ENCODE assay signal across 14 cellular contexts in genomic region chr21:41559658-41560599, GRCh38. TPM values are rescaled to one million over a fixed set of nuclear protein-coding genes. Genes with fewer than 3 reads are reported as not detected.
DNase-seq lines count a peak whose midpoint lies in the region; ATAC-seq, FAIRE-seq and TF ChIP-seq lines count a peak whose summit lies in the region.
"Had no signal": no experiment of that assay in that cellular context is flagged by ENCODE, and none has a peak within 500 bp of the region (broad histone marks: within the 10 kb centered on the region; RNA-seq: fewer than 3 reads in every experiment).

No MANE protein-coding gene starts in this region.

- DNase-seq in BJ (ENCODE audit: low read depth), result peak; percentile 59
- no peak for DNase-seq in Peyer's patch
- no peak for DNase-seq in keratinocyte (ENCODE audit: low read depth, low spot score)
- DNase-seq in SK-N-SH, result no peak
- DNase-seq in mesenteric fat pad (ENCODE audit: low spot score), result no peak
- DNase-seq in HUDEP-2 (lab: John Stamatoyannopoulos, UW; ENCODE audit: unreplicated experiment in 76 of 76), result no peak
- DNase-seq: amniotic stem cell; HCEC 1CT; NCI-H1105 treated with DMSO at 0.1 percent for 48 hours; stimulated activated CD4-positive, alpha-beta T cell treated with anti-CD3 and anti-CD28 coated beads, Interleukin-2, amount 100 ng/mL, for 48 hours had no signal

- H4K20me1 ChIP-seq in keratinocyte (ENCODE audit: control insufficient read depth, extremely low read depth, insufficient read depth, low read length) (no peaks in the 10 kb centered on the region), SK-N-SH (ENCODE audit: insufficient read depth) (no peaks in the 10 kb centered on the region)

- WGBS in SK-N-SH (ENCODE audit: low lambda C conversion rate), result 40% methylated on average over 14 of the region's 14 CpGs

- TF ChIP-seq CTCF in BJ (IDR thresholded peaks at IDR 0.05; ENCODE audit: insufficient read depth, low read depth, low read length), result no peak
- TF ChIP-seq CTCF in Peyer's patch (IDR thresholded peaks at IDR 0.05), result no peak
- no peak for TF ChIP-seq CTCF in keratinocyte (optimal IDR thresholded peaks at IDR 0.05 in 1 of 3, IDR thresholded peaks at IDR 0.05 in 1 of 3, conservative IDR thresholded peaks at IDR 0.05 in 1 of 3; ENCODE audit: extremely low read depth in 1 of 3, insufficient read depth in 2 of 3, low read length in 3 of 3)
- TF ChIP-seq CTCF in SK-N-SH (IDR thresholded peaks at IDR 0.05), result no peak

- no peak for FAIRE-seq in keratinocyte (lab: Jason Lieb, UNC)

- no peaks in the 10 kb centered on the region for H3F3A ChIP-seq in SK-N-SH (replicated peaks; ENCODE audit: insufficient read depth)

- H3K4me2 ChIP-seq in keratinocyte (ENCODE audit: control insufficient read depth, extremely low read depth, insufficient read depth, low read depth, low read length) (peak overlapping the region; percentile 40), SK-N-SH (no peak overlapping the region)
- H3K4me2 ChIP-seq: neural progenitor cell had no signal

- no peaks in the 10 kb centered on the region for H3K9me1 ChIP-seq in keratinocyte (ENCODE audit: control insufficient read depth, extremely low read depth, insufficient read depth, low read length)

- POLR2A ChIA-PET in BJ (lab: Charles Lee), result no interaction called here
- POLR2A ChIA-PET in SK-N-SH (lab: Yijun Ruan, JAX), result no interaction called here

- ATAC-seq in GM18868 (IDR thresholded peaks at IDR 0.05; ENCODE audit: unreplicated experiment), result peak; percentile 63
- ATAC-seq in esophagus mucosa, result no peak

- H3K27ac ChIP-seq in Peyer's patch, result peak overlapping the region in 3 of 4 donors; percentile 72 to 89 (median 88)
- H3K27ac ChIP-seq in keratinocyte (ENCODE audit: control insufficient read depth, insufficient read depth, low read length), result no peak overlapping the region
- H3K27ac ChIP-seq in SK-N-SH (ENCODE audit: low read depth in 2 of 2, low read length in 1 of 2), result no peak overlapping the region
- H3K27ac ChIP-seq: neural progenitor cell had no signal

- H3K79me2 ChIP-seq in keratinocyte (ENCODE audit: control insufficient read depth, insufficient read depth, low read length) (no peaks in the 10 kb centered on the region), SK-N-SH (ENCODE audit: insufficient read depth) (no peaks in the 10 kb centered on the region)

- no peak for TF ChIP-seq RAD21 in SK-N-SH (IDR thresholded peaks at IDR 0.05; ENCODE audit: low read length)

- H3K9me2 ChIP-seq in SK-N-SH, result no peaks in the 10 kb centered on the region

- no peak for TF ChIP-seq POLR2A in Peyer's patch (IDR thresholded peaks at IDR 0.05)

- H3K4me1 ChIP-seq in Peyer's patch, result peaks cover 0 to 40% (median 0%) of the 10 kb centered on the region in 4 donors
- peaks cover 8% of the 10 kb centered on the region for H3K4me1 ChIP-seq in keratinocyte (ENCODE audit: control insufficient read depth, extremely low read depth, insufficient read depth, low read length)
- no peaks in the 10 kb centered on the region for H3K4me1 ChIP-seq in SK-N-SH (ENCODE audit: control insufficient read depth in 1 of 2, insufficient read depth in 2 of 2, low read depth in 1 of 2, low read length in 1 of 2)
- H3K4me1 ChIP-seq: neural progenitor cell had no signal

- no peak overlapping the region for H3K4me3 ChIP-seq in BJ (ENCODE audit: low read depth, low read length)
- H3K4me3 ChIP-seq in Peyer's patch, result no peak overlapping the region
- H3K4me3 ChIP-seq in keratinocyte (ENCODE audit: control insufficient read depth in 2 of 3, extremely low read depth in 1 of 3, insufficient read depth in 2 of 3, low read depth in 1 of 3, low read length in 3 of 3), result no peak overlapping the region
- H3K4me3 ChIP-seq in SK-N-SH (ENCODE audit: low read depth in 2 of 2, low read length in 1 of 2), result no peak overlapping the region
- H3K4me3 ChIP-seq: neural progenitor cell had no signal

- dilution Hi-C loops in keratinocyte (cut with MboI; ENCODE audit: extremely low pct_ligation_motif_present, low sequenced_read_pairs), result no loop called here

- peak overlapping the region; percentile 16 for H2AFZ ChIP-seq in keratinocyte (ENCODE audit: control insufficient read depth, low read length)
- H2AFZ ChIP-seq in SK-N-SH (ENCODE audit: low read depth), result no peak overlapping the region
- H2AFZ ChIP-seq: neural progenitor cell had no signal

- H3K36me3 ChIP-seq in BJ (ENCODE audit: control insufficient read depth, insufficient read depth, low read length) (no peaks in the 10 kb centered on the region), Peyer's patch (no peaks in the 10 kb centered on the region), keratinocyte (ENCODE audit: control insufficient read depth in 2 of 2, extremely low read depth in 1 of 2, insufficient read depth in 2 of 2, low read length in 2 of 2) (no peaks in the 10 kb centered on the region), SK-N-SH (replicated peaks in 1 of 2; ENCODE audit: control insufficient read depth in 1 of 2, insufficient read depth in 2 of 2, low read length in 1 of 2) (no peaks in the 10 kb centered on the region)
- H3K36me3 ChIP-seq: neural progenitor cell had no signal

- CTCF ChIA-PET in BJ (lab: Yijun Ruan, JAX), result interaction anchor here (1.1 to 1.5 kb wide), 3 partner anchors 14 to 276 kb away, joined by 3 to 5 read pairs (median 4); no protein-coding TSS in a partner anchor
- CTCF ChIA-PET in SK-N-SH (lab: Yijun Ruan, JAX), result no interaction called here

- no peaks in the 10 kb centered on the region for H3K9me3 ChIP-seq in Peyer's patch
- H3K9me3 ChIP-seq in keratinocyte (ENCODE audit: control insufficient read depth, low read depth, low read length), result no peaks in the 10 kb centered on the region
- H3K9me3 ChIP-seq in SK-N-SH, result no peaks in the 10 kb centered on the region

- peaks cover 2% of the 10 kb centered on the region for H3K27me3 ChIP-seq in BJ (ENCODE audit: control insufficient read depth, insufficient read depth, low read length)
- no peaks in the 10 kb centered on the region for H3K27me3 ChIP-seq in Peyer's patch
- H3K27me3 ChIP-seq in keratinocyte (ENCODE audit: control insufficient read depth, extremely low read depth, insufficient read depth, low read length), result peaks cover 11% of the 10 kb centered on the region
- peaks cover 7% of the 10 kb centered on the region; the same call in 1 of the 2 replicates for H3K27me3 ChIP-seq in SK-N-SH (ENCODE audit: insufficient read depth)
- H3K27me3 ChIP-seq: neural progenitor cell had no signal

- no peak for TF ChIP-seq EP300 in SK-N-SH (IDR thresholded peaks at IDR 0.05; ENCODE audit: borderline replicate concordance in 1 of 2, low read depth in 1 of 2, low read length in 1 of 2)

- H3K9ac ChIP-seq in keratinocyte (ENCODE audit: control insufficient read depth, extremely low read depth, insufficient read depth, low read length) (no peak overlapping the region), SK-N-SH (no peak overlapping the region)
- H3K9ac ChIP-seq: neural progenitor cell had no signal

TF ChIP-seq in SK-N-SH, 30 proteins besides CTCF, POLR2A, EP300 and RAD21 (continues in another document):
- TF ChIP-seq SIN3A (IDR thresholded peaks at IDR 0.05; ENCODE audit: borderline replicate concordance, low read depth, low read length) (no peak), ZBTB33 (IDR thresholded peaks at IDR 0.05; ENCODE audit: borderline replicate concordance, low read depth) (no peak), GABPA (IDR thresholded peaks at IDR 0.05; ENCODE audit: low read depth) (no peak), USF2 (IDR thresholded peaks at IDR 0.05; ENCODE audit: borderline replicate concordance, low read depth, low read length) (no peak), TEAD4 (IDR thresholded peaks at IDR 0.05; ENCODE audit: borderline replicate concordance, insufficient read depth) (no peak), YY1 (IDR thresholded peaks at IDR 0.05; ENCODE audit: low read depth) (no peak), SMC3 (IDR thresholded peaks at IDR 0.05; ENCODE audit: low read depth, low read length) (no peak), NFIC (IDR thresholded peaks at IDR 0.05; ENCODE audit: borderline replicate concordance) (no peak)

RNA-seq across cellular contexts. Expression of gene TMPRSS2, which starts 52.0 kb away (rescaled TPM):
- not detected in 2 replicates for polyA plus RNA-seq in BJ (2011; rRNA removed)
- not detected in 2 replicates for polyA minus RNA-seq in BJ (2011; rRNA and poly(A)+ RNA removed)
- total RNA-seq in Peyer's patch, result 100 to 1,000 TPM in 3 of 4 donors, 10 to 100 TPM in 1; 39.6 to 419 (median 352) TPM
- polyA plus RNA-seq in keratinocyte, result not detected in 3 replicates
- polyA plus RNA-seq in keratinocyte (2011; ENCODE audit: low read depth), result not detected
- polyA plus RNA-seq in keratinocyte (2011; cell fraction: cytosol; rRNA removed), result not detected in 2 replicates
- polyA plus RNA-seq in keratinocyte (2011; cell fraction: nucleus; rRNA removed), result not detected in 2 replicates
- polyA plus RNA-seq in keratinocyte (2012; ENCODE audit: low replicate concordance), result not detected in 2 replicates
- polyA minus RNA-seq in keratinocyte, result not detected in 3 replicates
- polyA minus RNA-seq in keratinocyte (2011; cell fraction: cytosol; rRNA and poly(A)+ RNA removed), result not detected
- polyA minus RNA-seq in keratinocyte (2011; cell fraction: nucleus; rRNA and poly(A)+ RNA removed), result not detected in 2 replicates
- not detected in 2 replicates for polyA plus RNA-seq in SK-N-SH (2012; rRNA removed)
- not detected in 2 replicates for polyA plus RNA-seq in SK-N-SH (2012; cell fraction: cytosol; rRNA removed)
- not detected in 2 replicates for polyA plus RNA-seq in SK-N-SH (2012; cell fraction: nucleus; rRNA removed)
- total RNA-seq in mesenteric fat pad, result 0.61 TPM
- total RNA-seq in esophagus mucosa, result 41.6 TPM
- total RNA-seq: temporal lobe had no signal

Comparison
In these comparisons a context has a peak if more than half of its experiments do, and no peak if none do; other contexts are left out.
1. H3K27ac ChIP-seq: peak in Peyer's patch (3 of 4); none in keratinocyte (single experiment) and SK-N-SH (0 of 2).
2. RNA of gene TMPRSS2, which starts 52.0 kb away (total RNA-seq): 39.6 to 419 TPM in Peyer's patch and 41.6 TPM in esophagus mucosa (single experiment); 0.61 TPM in mesenteric fat pad (single experiment); every median in the first group is over 10 times any median in the second.